In the genomic region with DNA sequence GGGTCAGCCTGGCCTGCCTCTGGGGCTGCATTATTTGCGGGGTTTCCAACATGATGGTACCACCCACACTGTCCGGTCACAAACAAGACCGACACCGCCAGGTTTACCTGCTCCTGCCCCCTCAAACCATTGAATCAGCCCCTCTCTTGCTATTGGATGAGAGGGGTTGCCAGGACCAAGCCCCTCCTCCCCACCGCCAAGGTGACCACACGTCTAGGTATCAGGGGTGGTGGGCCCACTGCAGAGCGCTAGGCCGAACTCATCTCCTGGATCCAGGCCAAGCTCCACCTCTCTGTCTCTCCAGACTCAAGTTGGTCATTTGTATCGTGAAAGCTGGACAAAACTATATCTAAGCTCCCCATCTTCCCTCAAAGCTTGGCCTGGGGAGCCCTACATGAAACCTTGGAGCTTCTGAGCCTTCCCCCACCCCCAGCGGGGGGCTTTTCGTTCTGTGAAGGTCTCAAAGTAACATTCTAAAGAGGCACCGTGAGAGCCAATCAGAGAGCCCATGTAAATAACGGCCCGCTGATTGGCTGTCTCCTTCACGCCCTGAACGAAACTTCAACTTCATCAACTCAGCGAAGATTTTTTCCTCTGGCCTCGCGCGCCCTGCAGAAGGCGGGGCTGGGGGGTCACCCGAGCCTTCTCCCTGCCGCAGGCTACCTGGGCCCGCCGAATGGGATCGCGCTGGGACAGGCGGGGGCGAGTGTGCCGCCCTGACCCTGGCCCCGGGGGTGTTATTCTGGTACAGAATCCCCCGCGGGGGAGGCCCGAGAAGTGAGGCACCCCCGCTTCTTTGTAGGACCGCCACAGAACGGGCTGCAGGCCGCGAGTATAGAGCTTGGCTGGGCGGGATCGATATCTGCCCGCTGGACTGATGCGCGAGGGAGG, we compare ENCODE assay signal across 8 cellular contexts. TPM values are rescaled to one million over a fixed set of nuclear protein-coding genes. Genes with fewer than 3 reads are reported as not detected.
DNase-seq lines count a peak whose midpoint lies in the region; ATAC-seq and TF ChIP-seq lines count a peak whose summit lies in the region.

No MANE protein-coding gene starts in this region.

- no peak for TF ChIP-seq CTCF in MCF 10A (IDR thresholded peaks at IDR 0.05; ENCODE audit: unreplicated experiment)

- H3K9me3 Mint-ChIP-seq in IgD-negative memory B cell, result no peaks in the 10 kb centered on the region
- H3K9me3 Mint-ChIP-seq in MCF 10A (ENCODE audit: unreplicated experiment), result no peaks in the 10 kb centered on the region

- no peaks in the 10 kb centered on the region for H3K36me3 Mint-ChIP-seq in IgD-negative memory B cell
- H3K36me3 Mint-ChIP-seq in MCF 10A (ENCODE audit: insufficient read depth, unreplicated experiment), result no peaks in the 10 kb centered on the region

- no peaks in the 10 kb centered on the region for H3K9me3 ChIP-seq in iPS-18c (ENCODE audit: control insufficient read depth, insufficient read depth, low read length)

- CTCF ChIA-PET in MCF 10A (lab: Yijun Ruan, JAX), result interaction anchor here (0.6 to 3.2 kb wide), 6 partner anchors 20 to 56 kb away, joined by 3 to 27 read pairs (median 4); no protein-coding TSS in a partner anchor

- BruUV-seq in MCF 10A (replicated peaks; lab: Mats Ljungman, UMichigan), result no TSS peak

- H3K27ac Mint-ChIP-seq in IgD-negative memory B cell (peak overlapping the region; percentile 89 to 96 (median 92)), MCF 10A (ENCODE audit: low read depth, unreplicated experiment) (no peak overlapping the region)

- H3K4me3 Mint-ChIP-seq in IgD-negative memory B cell, result peak overlapping the region; percentile 34 to 89 (median 85)
- H3K4me3 Mint-ChIP-seq in MCF 10A (ENCODE audit: unreplicated experiment), result peak overlapping the region; percentile 62

- peaks cover 4% of the 10 kb centered on the region for H3K27me3 Mint-ChIP-seq in IgD-negative memory B cell
- H3K27me3 Mint-ChIP-seq in MCF 10A (ENCODE audit: insufficient read depth, unreplicated experiment), result peaks cover 37% of the 10 kb centered on the region

- H3K4me3 ChIP-seq in iPS-18c (ENCODE audit: insufficient read depth, low read depth, low read length), result peak overlapping the region; percentile 52

- peak; percentile 9 for DNase-seq in activated CD4-positive, CD25-positive, alpha-beta regulatory T cell treated with anti-CD3 and anti-CD28 coated beads, Interleukin-2, amount 50 U/mL, for 16 hours (ENCODE audit: low read depth, low spot score)
- DNase-seq in activated CD4-positive, CD25-positive, alpha-beta regulatory T cell (lab: John Stamatoyannopoulos, UW), result no peak
- DNase-seq in T-helper 9 cell (peak; percentile 21), MCF 10A (ENCODE audit: unreplicated experiment) (peak; percentile 90), sciatic nerve (ENCODE audit: low spot score) (peak; percentile 76), OCI-M2 (lab: John Stamatoyannopoulos, UW; ENCODE audit: unreplicated experiment) (no peak)

- H3K4me1 Mint-ChIP-seq in IgD-negative memory B cell (peaks cover 19 to 31% (median 24%) of the 10 kb centered on the region in 3 donors), MCF 10A (ENCODE audit: insufficient read depth, unreplicated experiment) (peaks cover 13% of the 10 kb centered on the region)

- POLR2A ChIA-PET in MCF 10A (lab: Yijun Ruan, JAX), result interaction anchor here (0.6 to 1.4 kb wide), 3 partner anchors 16 to 1170 kb away, joined by 3 to 5 read pairs (median 3); no protein-coding TSS in a partner anchor

- intact Hi-C loops in MCF 10A (cut with micrococcal nuclease), result no loop called here
- intact Hi-C loops in sciatic nerve (cut with DNase I), result no loop called here

- ATAC-seq in sciatic nerve, result peak; percentile 81

RNA-seq across cellular contexts. Expression of gene PSD2, which starts 49.6 kb away (rescaled TPM):
- polyA plus RNA-seq in IgD-negative memory B cell, result not detected
- total RNA-seq in MCF 10A (2022) (not detected in 2 replicates), sciatic nerve (0.53 TPM)

Comparison
In these comparisons a context has a peak if more than half of its experiments do, and no peak if none do; other contexts are left out.
1. DNase-seq: peak in activated CD4-positive, CD25-positive, alpha-beta regulatory T cell treated with anti-CD3 and anti-CD28 coated beads, Interleukin-2, amount 50 U/mL, for 16 hours (single experiment), T-helper 9 cell (single experiment), MCF 10A (single experiment) and sciatic nerve (single experiment); none in activated CD4-positive, CD25-positive, alpha-beta regulatory T cell (0 of 4) and OCI-M2 (single experiment).